ENCODE assay signal across 9 cellular contexts in the genomic region with DNA sequence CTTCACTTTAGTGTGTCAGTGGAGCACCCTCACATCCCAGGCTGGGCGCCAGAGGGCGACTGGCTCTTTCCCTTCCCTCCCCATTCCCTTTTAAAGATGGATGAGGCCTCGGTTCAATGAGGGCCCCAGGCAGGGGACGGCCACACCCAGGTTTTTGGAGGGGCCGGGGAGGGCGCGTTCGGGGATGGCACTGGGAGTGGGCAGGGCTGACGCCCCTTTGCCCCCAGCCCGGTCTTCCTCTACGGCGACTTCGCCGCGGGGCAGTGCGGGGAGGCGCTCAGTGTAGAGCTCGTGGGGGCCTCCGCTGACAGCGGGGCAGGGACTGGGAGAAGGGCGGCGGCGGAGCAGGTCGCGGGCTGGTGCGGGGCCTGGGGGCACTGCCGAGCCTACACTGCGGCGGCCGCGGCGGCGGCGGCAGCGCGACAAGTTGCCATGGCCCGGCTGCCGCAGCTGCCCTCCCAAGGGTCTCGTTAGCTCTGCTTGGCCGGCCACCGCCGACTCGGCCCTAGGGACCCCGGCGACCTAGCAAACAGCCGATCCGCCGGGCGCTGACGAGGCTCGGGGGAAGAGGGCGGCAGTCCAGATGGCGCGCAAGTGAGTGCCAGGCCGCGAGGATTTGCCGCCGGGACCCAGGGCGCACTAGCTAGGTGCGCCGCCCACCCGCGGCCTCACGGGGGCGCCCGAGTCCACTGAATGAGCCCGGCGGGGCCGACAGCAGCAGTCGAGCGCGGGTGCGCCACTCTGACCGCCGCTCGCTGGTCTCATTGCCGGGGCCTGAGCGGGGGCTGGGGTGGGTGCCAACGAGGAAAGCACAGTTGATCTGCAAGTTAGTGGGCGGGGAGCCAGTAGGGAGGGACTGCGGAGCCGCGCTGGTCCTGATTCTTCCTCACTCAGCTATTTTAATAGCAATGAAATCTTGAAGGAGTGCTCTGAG.
DNase-seq lines count a peak whose midpoint lies in the region; ATAC-seq, FAIRE-seq and TF ChIP-seq lines count a peak whose summit lies in the region.
"Had no signal": no experiment of that assay in that cellular context is flagged by ENCODE, and none has a peak within 500 bp of the region (broad histone marks: within the 10 kb centered on the region; RNA-seq: fewer than 3 reads in every experiment).

No MANE protein-coding gene starts in this region.

- no peaks in the 10 kb centered on the region for H3K79me2 ChIP-seq in HepG2 (ENCODE audit: insufficient read depth, low read length)

- DNase-seq in BE2C, result peak; percentile 80
- peak; percentile 79 for DNase-seq in GM19238 (ENCODE audit: insufficient read length, low spot score)
- DNase-seq in NCI-H524 (lab: John Stamatoyannopoulos, UW), result peak; percentile 80
- DNase-seq in activated CD4-positive, alpha-beta T cell treated with anti-CD3 and anti-CD28 coated beads, Interleukin-2, amount 50 U/mL, for 1 hour, result peak; percentile 83
- DNase-seq in HepG2 (ENCODE audit: low spot score), result peak; percentile 39
- DNase-seq in stimulated activated CD4-positive, alpha-beta T cell treated with anti-CD3 and anti-CD28 coated beads, Interleukin-2, amount 100 ng/mL, for 24 hours, result peak; percentile 89 to 91

- TF ChIP-seq POLR2A in HepG2 (IDR thresholded peaks at IDR 0.05; ENCODE audit: insufficient read depth in 1 of 2, low read depth in 2 of 2, low read length in 2 of 2), result no peak

- ATAC-seq in HG03378 (IDR thresholded peaks at IDR 0.05; ENCODE audit: unreplicated experiment) (peak; percentile 80), HepG2 (peak; percentile 95)

- intact Hi-C loops in dendritic cell treated with granulocyte-macrophage colony-stimulating factor and Interleukin-4, amounts not matched to agents 40 ng/mL and 50 ng/mL, for 4 days (cut with micrococcal nuclease), result loop anchor here (1.0 to 5.0 kb wide), 3 partner anchors 205 to 352 kb away; partner anchors contain the start of gene TRIM21
- intact Hi-C loops in HepG2 (cut with micrococcal nuclease; ENCODE audit: unreplicated experiment), result loop anchor here (1.0 to 2.0 kb wide), 4 partner anchors 306 to 817 kb away; no protein-coding TSS in a partner anchor

- TF ChIP-seq CTCF in BE2C (IDR thresholded peaks at IDR 0.05; ENCODE audit: low read depth, low read length) (peak; percentile 52), HepG2 (CRISPR knock-in tag; IDR thresholded peaks at IDR 0.05) (peak; percentile 96)

- no peak for FAIRE-seq in HepG2 (lab: Jason Lieb, UNC)
- FAIRE-seq: TTC549 had no signal

- no peaks in the 10 kb centered on the region for H3K9me3 Mint-ChIP-seq in dendritic cell treated with granulocyte-macrophage colony-stimulating factor and Interleukin-4, amounts not matched to agents 40 ng/mL and 50 ng/mL, for 4 days

- peak overlapping the region; percentile 77 for H3K4me3 Mint-ChIP-seq in dendritic cell treated with granulocyte-macrophage colony-stimulating factor and Interleukin-4, amounts not matched to agents 40 ng/mL and 50 ng/mL, for 4 days

- no TSS peak for BruUV-seq in HepG2 (replicated peaks; lab: Mats Ljungman, UMichigan)

- no peaks in the 10 kb centered on the region for H4K20me1 ChIP-seq in HepG2 (ENCODE audit: insufficient read depth, low read length)

- POLR2A ChIA-PET in HepG2 (lab: Yijun Ruan, JAX), result no interaction called here

- H3K4me1 ChIP-seq in BE2C, result no peaks in the 10 kb centered on the region
- H3K4me1 ChIP-seq in HepG2 (ENCODE audit: insufficient read depth, low read length), result peaks cover 5% of the 10 kb centered on the region; the same call in 1 of the 2 replicates

- WGBS in HepG2 (ENCODE audit: low lambda C conversion rate), result 5% methylated on average over 11 of the region's 83 CpGs

- peaks cover 5% of the 10 kb centered on the region for H3K4me1 Mint-ChIP-seq in dendritic cell treated with granulocyte-macrophage colony-stimulating factor and Interleukin-4, amounts not matched to agents 40 ng/mL and 50 ng/mL, for 4 days (ENCODE audit: low read depth)

- no peaks in the 10 kb centered on the region for H3K27me3 ChIP-seq in BE2C
- H3K27me3 ChIP-seq in HepG2 (ENCODE audit: control insufficient read depth in 1 of 2, insufficient read depth in 2 of 2, low read length in 2 of 2), result peaks cover 9 to 53% of the 10 kb centered on the region in 2 experiments

- peaks cover 7% of the 10 kb centered on the region for H3K27me3 Mint-ChIP-seq in dendritic cell treated with granulocyte-macrophage colony-stimulating factor and Interleukin-4, amounts not matched to agents 40 ng/mL and 50 ng/mL, for 4 days

- H3K4me2 ChIP-seq in HepG2 (ENCODE audit: low read depth, low read length), result peak overlapping the region; percentile 90

- H3K9ac ChIP-seq in HepG2 (ENCODE audit: insufficient read depth, low read depth, low read length), result peak overlapping the region; percentile 51; the same call in 1 of the 2 replicates

- H3K4me3 ChIP-seq in BE2C (ENCODE audit: low read depth, low read length), result peak overlapping the region; percentile 54
- peak overlapping the region; percentile 59 to 75 (median 74) for H3K4me3 ChIP-seq in HepG2 (replicated peaks in 1 of 3; ENCODE audit: insufficient read depth in 1 of 3, low read depth in 2 of 3, low read length in 3 of 3)

- CTCF ChIA-PET in HepG2 (lab: Yijun Ruan, JAX; ENCODE audit: low intra/inter-chr PET ratio, low total read pairs), result interaction anchor here (1.1 to 2.8 kb wide), 4 partner anchors 305 to 364 kb away, joined by 4 to 32 read pairs (median 18); no protein-coding TSS in a partner anchor

- H3K36me3 ChIP-seq in BE2C (no peaks in the 10 kb centered on the region), HepG2 (replicated peaks in 1 of 2; ENCODE audit: control insufficient read depth in 1 of 2, insufficient read depth in 2 of 2, low read length in 2 of 2) (no peaks in the 10 kb centered on the region)

- TF ChIP-seq RAD21 in HepG2 (CRISPR knock-in tag; IDR thresholded peaks at IDR 0.05), result peak; percentile 97

- H3K27ac Mint-ChIP-seq in dendritic cell treated with granulocyte-macrophage colony-stimulating factor and Interleukin-4, amounts not matched to agents 40 ng/mL and 50 ng/mL, for 4 days, result no peak overlapping the region

- TF ChIP-seq EP300 in HepG2 (IDR thresholded peaks at IDR 0.05; ENCODE audit: low read depth in 2 of 2, low read length in 2 of 2), result no peak
- no peak for TF ChIP-seq EP300 in HepG2 (CRISPR knock-in tag; IDR thresholded peaks at IDR 0.05; ENCODE audit: borderline replicate concordance)

- H3K9me3 ChIP-seq in BE2C, result no peaks in the 10 kb centered on the region
- H3K9me3 ChIP-seq in HepG2 (ENCODE audit: low read length), result no peaks in the 10 kb centered on the region

- no peaks in the 10 kb centered on the region for H3K36me3 Mint-ChIP-seq in dendritic cell treated with granulocyte-macrophage colony-stimulating factor and Interleukin-4, amounts not matched to agents 40 ng/mL and 50 ng/mL, for 4 days (ENCODE audit: low read depth)

- no peak overlapping the region for H2AFZ ChIP-seq in HepG2 (ENCODE audit: low read length)

- no peak overlapping the region for H3K27ac ChIP-seq in HepG2 (ENCODE audit: extremely low read length, insufficient read depth, low read length)

- in situ Hi-C loops in HepG2 (cut with HindIII; ENCODE audit: extremely low pct_ligation_motif_present, low pct_unique_long_range_greater_than_20kb), result loop anchor here (5.0 to 10.0 kb wide), 2 partner anchors 350 to 817 kb away; no protein-coding TSS in a partner anchor

TF ChIP-seq in HepG2, 621 proteins besides CTCF, POLR2A, EP300 and RAD21 (continues in another document):
- TF ChIP-seq ZNF552 (CRISPR knock-in tag; IDR thresholded peaks at IDR 0.05; ENCODE audit: borderline replicate concordance) (0 out of 2 replicates have a peak, but pooled peaks have one; percentile 57), SRY (CRISPR knock-in tag; IDR thresholded peaks at IDR 0.05) (no peak), RNF2 (conservative IDR thresholded peaks at IDR 0.05; ENCODE audit: low read depth) (0 out of 2 replicates have a peak, but pooled peaks have one; percentile 44), CCDC6 (CRISPR knock-in tag; IDR thresholded peaks at IDR 0.05) (no peak), HNRNPL (IDR thresholded peaks at IDR 0.05; ENCODE audit: low read depth, low read length) (peak; percentile 52; the same call in 1 of the 2 replicates), ZNF30 (CRISPR knock-in tag; IDR thresholded peaks at IDR 0.05) (no peak), MIXL1 (CRISPR knock-in tag; IDR thresholded peaks at IDR 0.05) (no peak), ZNF639 (CRISPR knock-in tag; conservative IDR thresholded peaks at IDR 0.05) (no peak), MBNL3 (CRISPR knock-in tag; conservative IDR thresholded peaks at IDR 0.05) (no peak), NFE2L1 (CRISPR knock-in tag; IDR thresholded peaks at IDR 0.05; ENCODE audit: borderline replicate concordance) (no peak), MXD4 (CRISPR knock-in tag; IDR thresholded peaks at IDR 0.05) (peak; percentile 47; the same call in 1 of the 2 replicates), THYN1 (CRISPR knock-in tag; IDR thresholded peaks at IDR 0.05; ENCODE audit: borderline replicate concordance, low read depth) (no peak), NAIF1 (CRISPR knock-in tag; IDR thresholded peaks at IDR 0.05; ENCODE audit: borderline replicate concordance) (no peak)
- TF ChIP-seq, protein P1, sequence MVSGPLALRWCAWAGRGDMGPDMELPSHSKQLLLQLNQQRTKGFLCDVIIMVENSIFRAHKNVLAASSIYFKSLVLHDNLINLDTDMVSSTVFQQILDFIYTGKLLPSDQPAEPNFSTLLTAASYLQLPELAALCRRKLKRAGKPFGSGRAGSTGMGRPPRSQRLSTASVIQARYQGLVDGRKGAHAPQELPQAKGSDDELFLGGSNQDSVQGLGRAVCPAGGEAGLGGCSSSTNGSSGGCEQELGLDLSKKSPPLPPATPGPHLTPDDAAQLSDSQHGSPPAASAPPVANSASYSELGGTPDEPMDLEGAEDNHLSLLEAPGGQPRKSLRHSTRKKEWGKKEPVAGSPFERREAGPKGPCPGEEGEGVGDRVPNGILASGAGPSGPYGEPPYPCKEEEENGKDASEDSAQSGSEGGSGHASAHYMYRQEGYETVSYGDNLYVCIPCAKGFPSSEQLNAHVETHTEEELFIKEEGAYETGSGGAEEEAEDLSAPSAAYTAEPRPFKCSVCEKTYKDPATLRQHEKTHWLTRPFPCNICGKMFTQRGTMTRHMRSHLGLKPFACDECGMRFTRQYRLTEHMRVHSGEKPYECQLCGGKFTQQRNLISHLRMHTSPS (CRISPR knock-in tag; IDR thresholded peaks at IDR 0.05; ENCODE audit: low read depth), result peak; percentile 24; the same call in 1 of the 2 replicates

Comparison
In these comparisons a context has a peak if more than half of its experiments do, and no peak if none do; other contexts are left out.
1. DNase-seq: peak in every context shown above with its lines; median percentile 90 in stimulated activated CD4-positive, alpha-beta T cell treated with anti-CD3 and anti-CD28 coated beads, Interleukin-2, amount 100 ng/mL, for 24 hours; 83 in activated CD4-positive, alpha-beta T cell treated with anti-CD3 and anti-CD28 coated beads, Interleukin-2, amount 50 U/mL, for 1 hour; 80 in BE2C; 80 in NCI-H524; 79 in GM19238; 39 in HepG2.